ENCODE assay signal across 13 cellular contexts in the genomic region with DNA sequence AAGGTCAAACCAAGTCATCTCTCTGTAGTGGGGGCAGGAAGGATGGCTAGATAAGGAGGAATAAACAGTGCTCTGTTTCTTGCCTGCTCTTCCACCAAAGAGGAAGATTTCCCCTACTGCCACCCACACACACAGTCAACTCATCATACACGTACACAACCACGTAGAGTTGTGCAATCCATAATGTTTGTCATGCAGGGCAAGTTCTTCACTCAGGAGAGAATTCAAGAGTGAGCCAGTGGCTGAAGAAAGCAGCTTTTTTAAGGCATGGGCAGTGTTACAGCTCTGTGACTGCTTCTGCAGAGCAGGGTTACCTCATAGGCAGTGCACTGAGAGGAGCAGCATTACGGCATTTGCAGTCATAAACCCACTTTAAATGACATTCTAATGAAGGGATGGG.
DNase-seq lines count a peak whose midpoint lies in the region; ATAC-seq, FAIRE-seq and TF ChIP-seq lines count a peak whose summit lies in the region.
"Had no signal": no experiment of that assay in that cellular context is flagged by ENCODE, and none has a peak within 500 bp of the region (broad histone marks: within the 10 kb centered on the region; RNA-seq: fewer than 3 reads in every experiment).

No MANE protein-coding gene starts in this region.

- H3K9me3 ChIP-seq in A673 (ENCODE audit: low read depth, low read length, poor library complexity, severe bottlenecking) (no peaks in the 10 kb centered on the region), K562 (replicated peaks; ENCODE audit: control insufficient read depth, insufficient read depth, low read depth, low read length) (no peaks in the 10 kb centered on the region; the same call in 1 of the 2 replicates), T-helper 17 cell (ENCODE audit: control insufficient read depth, low read length, poor library complexity, severe bottlenecking) (no peaks in the 10 kb centered on the region)
- H3K9me3 ChIP-seq: BE2C, thoracic aorta had no signal

- CTCF ChIA-PET in A673 (lab: Charles Lee) (no interaction called here), K562 (lab: Yijun Ruan, JAX; ENCODE audit: low intra/inter-chr PET ratio) (no interaction called here)

- no peak overlapping the region for H3K27ac Mint-ChIP-seq in T-helper 17 cell
- H3K27ac Mint-ChIP-seq: activated naive CD8-positive, alpha-beta T cell treated with anti-CD3 and anti-CD28 coated beads, Interleukin-2, amount 10 ng/mL, durations not matched to agents 7 days and 5 days had no signal

- H3K4me3 ChIP-seq in A673 (ENCODE audit: low read depth, low read length, poor library complexity, severe bottlenecking) (no peak overlapping the region), K562 (no peak overlapping the region)
- H3K4me3 ChIP-seq: thoracic aorta had no signal

- H3K4me1 ChIP-seq in A673 (ENCODE audit: insufficient read depth, low read length, poor library complexity, severe bottlenecking) (peaks cover 14% of the 10 kb centered on the region), K562 (replicated peaks in 1 of 2; ENCODE audit: control insufficient read depth in 2 of 2, insufficient read depth in 2 of 2, low read length in 2 of 2) (no peaks in the 10 kb centered on the region)
- H3K4me1 ChIP-seq: BE2C had no signal

- no peak for TF ChIP-seq CTCF in A673 (conservative IDR thresholded peaks at IDR 0.05; ENCODE audit: low read depth, low read length)
- TF ChIP-seq CTCF in K562 (IDR thresholded peaks at IDR 0.05 in 2 of 3, conservative IDR thresholded peaks at IDR 0.05 in 1 of 3; ENCODE audit: insufficient read depth in 2 of 3, low read depth in 1 of 3, low read length in 3 of 3) = no peak

- no peak overlapping the region for H2AFZ ChIP-seq in K562 (ENCODE audit: low read depth, low read length)

- no peak overlapping the region for H3K9ac ChIP-seq in K562 (ENCODE audit: insufficient read depth in 1 of 2, low read depth in 2 of 2, low read length in 2 of 2)

- TF ChIP-seq EP300 in K562 (IDR thresholded peaks at IDR 0.05; ENCODE audit: low read length) = no peak

- no peak overlapping the region for H3K27ac ChIP-seq in A673 (ENCODE audit: low read depth, low read length, poor library complexity, severe bottlenecking)
- no peak overlapping the region for H3K27ac ChIP-seq in K562 (ENCODE audit: extremely low read depth, low read depth, low read length)
- H3K27ac ChIP-seq: thoracic aorta had no signal

- H3K9me1 ChIP-seq in K562 (ENCODE audit: control insufficient read depth, insufficient read depth, low read length) = no peaks in the 10 kb centered on the region

- DNase-seq in A673 (ENCODE audit: low spot score) (peak; percentile 17), H4 (ENCODE audit: low spot score) (peak; percentile 25), K562 (ENCODE audit: extremely low read depth in 1 of 4, low spot score in 3 of 4) (no peak), iris pigment epithelial cell (ENCODE audit: low read depth) (peak; percentile 97), erythroblast (lab: John Stamatoyannopoulos, UW) (no peak), ureter (ENCODE audit: low spot score) (no peak), T-helper 17 cell (no peak)
- DNase-seq in central memory CD4-positive, alpha-beta T cell = no peak
- DNase-seq: activated naive CD8-positive, alpha-beta T cell treated with anti-CD3 and anti-CD28 coated beads, Interleukin-2, amount 10 ng/mL, durations not matched to agents 7 days and 5 days; BE2C; GF-D8; NCI-H1930 had no signal

- no peaks in the 10 kb centered on the region for H3K27me3 ChIP-seq in A673 (replicated peaks; ENCODE audit: insufficient read depth, low read depth, low read length, poor library complexity)
- no peaks in the 10 kb centered on the region for H3K27me3 ChIP-seq in K562 (ENCODE audit: control insufficient read depth in 2 of 2, insufficient read depth in 2 of 2, low read length in 2 of 2)
- H3K27me3 ChIP-seq: BE2C had no signal

- no peaks in the 10 kb centered on the region for H3K79me2 ChIP-seq in K562 (ENCODE audit: control insufficient read depth, insufficient read depth, low read length)

- FAIRE-seq in K562 (lab: Jason Lieb, UNC) = no peak

- POLR2A ChIA-PET in A673 (lab: Charles Lee; ENCODE audit: low non-redundant PET) = no interaction called here
- POLR2A ChIA-PET in K562 (lab: Yijun Ruan, JAX) = no interaction called here

- ATAC-seq in K562 (no peak), T-helper 17 cell (no peak)

- intact Hi-C loops in A673 (cut with micrococcal nuclease; ENCODE audit: unreplicated experiment) = no loop called here
- intact Hi-C loops in K562 (cut with micrococcal nuclease) = no loop called here

- no peak overlapping the region for H3K4me2 ChIP-seq in K562 (ENCODE audit: insufficient read depth, low read length)

- H4K20me1 ChIP-seq in K562 (replicated peaks; ENCODE audit: control insufficient read depth, insufficient read depth, low read length) = no peaks in the 10 kb centered on the region

- in situ Hi-C loops in K562 (cut with MboI) = no loop called here

- no peaks in the 10 kb centered on the region for H3K27me3 Mint-ChIP-seq in T-helper 17 cell
- H3K27me3 Mint-ChIP-seq: activated naive CD8-positive, alpha-beta T cell treated with anti-CD3 and anti-CD28 coated beads, Interleukin-2, amount 10 ng/mL, durations not matched to agents 7 days and 5 days had no signal

- no peak for TF ChIP-seq RAD21 in K562 (CRISPR knock-in tag; conservative IDR thresholded peaks at IDR 0.05 in 1 of 2, IDR thresholded peaks at IDR 0.05 in 1 of 2)

- H3K4me3 Mint-ChIP-seq in T-helper 17 cell = no peak overlapping the region
- H3K4me3 Mint-ChIP-seq: activated naive CD8-positive, alpha-beta T cell treated with anti-CD3 and anti-CD28 coated beads, Interleukin-2, amount 10 ng/mL, durations not matched to agents 7 days and 5 days had no signal

- H3K36me3 ChIP-seq in A673 (ENCODE audit: insufficient read depth, low read length, poor library complexity, severe bottlenecking) (no peaks in the 10 kb centered on the region), K562 (ENCODE audit: control insufficient read depth, insufficient read depth, low read length) (no peaks in the 10 kb centered on the region)
- H3K36me3 ChIP-seq: BE2C, thoracic aorta had no signal

- WGBS in K562 (ENCODE audit: insufficient coverage, low coverage, missing lambda C conversion rate) = 3% methylated on average over 3 of the region's 3 CpGs

- no TSS peak for BruUV-seq in A673 (replicated peaks; lab: Mats Ljungman, UMichigan)
- BruUV-seq in K562 (replicated peaks; lab: Mats Ljungman, UMichigan) = no TSS peak

- H3K4me1 Mint-ChIP-seq in T-helper 17 cell = no peaks in the 10 kb centered on the region
- H3K4me1 Mint-ChIP-seq: activated naive CD8-positive, alpha-beta T cell treated with anti-CD3 and anti-CD28 coated beads, Interleukin-2, amount 10 ng/mL, durations not matched to agents 7 days and 5 days had no signal

- TF ChIP-seq POLR2A in K562 (conservative IDR thresholded peaks at IDR 0.05) (no peak), erythroblast (IDR thresholded peaks at IDR 0.05; ENCODE audit: low read length) (no peak)

- no peaks in the 10 kb centered on the region for H3K36me3 Mint-ChIP-seq in T-helper 17 cell (ENCODE audit: low read depth)
- H3K36me3 Mint-ChIP-seq: activated naive CD8-positive, alpha-beta T cell treated with anti-CD3 and anti-CD28 coated beads, Interleukin-2, amount 10 ng/mL, durations not matched to agents 7 days and 5 days had no signal

TF ChIP-seq in K562, 482 proteins besides CTCF, POLR2A, EP300 and RAD21 (continues in another document):
- TF ChIP-seq RBM15 (IDR thresholded peaks at IDR 0.05; ENCODE audit: insufficient read depth, low read length) = no peak

Comparison
In these comparisons a context has a peak if more than half of its experiments do, and no peak if none do; other contexts are left out.
1. DNase-seq: peak in A673 (single experiment), H4 (single experiment) and iris pigment epithelial cell (single experiment); none in K562 (0 of 4), erythroblast (0 of 2), central memory CD4-positive, alpha-beta T cell (single experiment), ureter (single experiment) and T-helper 17 cell (0 of 3).